Comparison of ENCODE assay signal across 12 cellular contexts in genomic region chr12:108312885-108313203, GRCh38. TPM values are rescaled to one million over a fixed set of nuclear protein-coding genes. Genes with fewer than 3 reads are reported as not detected.
DNase-seq lines count a peak whose midpoint lies in the region; ATAC-seq and FAIRE-seq lines count a peak whose summit lies in the region.
"Had no signal": no experiment of that assay in that cellular context is flagged by ENCODE, and none has a peak within 500 bp of the region (broad histone marks: within the 10 kb centered on the region; RNA-seq: fewer than 3 reads in every experiment).

No MANE protein-coding gene starts in this region.

- ATAC-seq in natural killer cell treated with Interleukin-12 subunit alpha and Interleukin-12 subunit beta and Interleukin-15 and Interleukin-18, amount 100 ng/mL, for 72 hours: no peak
- ATAC-seq in HG02571 (IDR thresholded peaks at IDR 0.05; ENCODE audit: unreplicated experiment): no peak

- H3K36me3 Mint-ChIP-seq in natural killer cell treated with Interleukin-12 subunit alpha and Interleukin-12 subunit beta and Interleukin-15 and Interleukin-18, amount 100 ng/mL, for 72 hours: no peaks in the 10 kb centered on the region

- DNase-seq in AG20443 (ENCODE audit: low spot score): peak; percentile 28
- peak; percentile 14 for DNase-seq in RCC 7860 (ENCODE audit: low spot score)
- DNase-seq in glomerular visceral epithelial cell (ENCODE audit: extremely low spot score): peak; percentile 76
- no peak for DNase-seq in natural killer cell treated with Interleukin-12 subunit alpha and Interleukin-12 subunit beta and Interleukin-15 and Interleukin-18, amount 100 ng/mL, for 72 hours (ENCODE audit: low spot score)
- no peak for DNase-seq in stimulated activated CD4-positive, alpha-beta T cell treated with anti-CD3 and anti-CD28 coated beads, Interleukin-2, amount 100 ng/mL, for 24 hours
- no peak for DNase-seq in activated CD4-positive, CD25-positive, alpha-beta regulatory T cell treated with anti-CD3 and anti-CD28 coated beads, Interleukin-2, amount 50 U/mL, for 72 hours
- DNase-seq in OCI-M1 (lab: John Stamatoyannopoulos, UW): no peak
- DNase-seq: activated T-cell treated with anti-CD3 and anti-CD28 coated beads, Interleukin-2, amount 50 U/mL, for 72 hours; NCI-H2107; stimulated activated CD4-positive, alpha-beta T cell treated with anti-CD3 and anti-CD28 coated beads, Interleukin-4, amount 100 ng/mL, for 24 hours had no signal

- FAIRE-seq in RCC 7860 (lab: Jason Lieb, UNC): no peak
- FAIRE-seq: endometrium had no signal

- no peaks in the 10 kb centered on the region for H3K27me3 Mint-ChIP-seq in natural killer cell treated with Interleukin-12 subunit alpha and Interleukin-12 subunit beta and Interleukin-15 and Interleukin-18, amount 100 ng/mL, for 72 hours

- peak overlapping the region; percentile 76 for H3K4me3 Mint-ChIP-seq in natural killer cell treated with Interleukin-12 subunit alpha and Interleukin-12 subunit beta and Interleukin-15 and Interleukin-18, amount 100 ng/mL, for 72 hours
- H3K4me3 Mint-ChIP-seq: activated T-cell treated with anti-CD3 and anti-CD28 coated beads, Interleukin-2, amount 50 U/mL, for 72 hours had no signal

- H3K9me3 Mint-ChIP-seq in natural killer cell treated with Interleukin-12 subunit alpha and Interleukin-12 subunit beta and Interleukin-15 and Interleukin-18, amount 100 ng/mL, for 72 hours: no peaks in the 10 kb centered on the region
- H3K9me3 Mint-ChIP-seq: activated T-cell treated with anti-CD3 and anti-CD28 coated beads, Interleukin-2, amount 50 U/mL, for 72 hours had no signal

- peaks cover 56 to 68% of the 10 kb centered on the region in 2 donors for H3K4me1 Mint-ChIP-seq in natural killer cell treated with Interleukin-12 subunit alpha and Interleukin-12 subunit beta and Interleukin-15 and Interleukin-18, amount 100 ng/mL, for 72 hours (ENCODE audit: low read depth in 2 of 2)

- peak overlapping the region; percentile 90 to 97 for H3K27ac Mint-ChIP-seq in natural killer cell treated with Interleukin-12 subunit alpha and Interleukin-12 subunit beta and Interleukin-15 and Interleukin-18, amount 100 ng/mL, for 72 hours
- H3K27ac Mint-ChIP-seq: activated T-cell treated with anti-CD3 and anti-CD28 coated beads, Interleukin-2, amount 50 U/mL, for 72 hours had no signal

RNA-seq across cellular contexts. Expression of gene CMKLR1, which starts 26.3 kb away (rescaled TPM):
- total RNA-seq in natural killer cell treated with Interleukin-12 subunit alpha and Interleukin-12 subunit beta and Interleukin-15 and Interleukin-18, amount 100 ng/mL, for 72 hours: 1 to 10 TPM in 1 of 2 donors, under 1 TPM in 1; 0.26 to 1.1 TPM
- total RNA-seq: activated T-cell treated with anti-CD3 and anti-CD28 coated beads, Interleukin-2, amount 50 U/mL, for 72 hours had no signal

Comparison
In these comparisons a context has a peak if more than half of its experiments do, and no peak if none do; other contexts are left out.
1. DNase-seq: peak in AG20443 (single experiment), RCC 7860 (single experiment) and glomerular visceral epithelial cell (single experiment); none in natural killer cell treated with Interleukin-12 subunit alpha and Interleukin-12 subunit beta and Interleukin-15 and Interleukin-18, amount 100 ng/mL, for 72 hours (single experiment), stimulated activated CD4-positive, alpha-beta T cell treated with anti-CD3 and anti-CD28 coated beads, Interleukin-2, amount 100 ng/mL, for 24 hours (0 of 2), activated CD4-positive, CD25-positive, alpha-beta regulatory T cell treated with anti-CD3 and anti-CD28 coated beads, Interleukin-2, amount 50 U/mL, for 72 hours (single experiment) and OCI-M1 (single experiment).